Comparison of ENCODE assay signal across 13 cellular contexts in genomic region chr2:135980450-135981080, GRCh38. TPM values are rescaled to one million over a fixed set of nuclear protein-coding genes. Genes with fewer than 3 reads are reported as not detected.
DNase-seq lines count a peak whose midpoint lies in the region; ATAC-seq and TF ChIP-seq lines count a peak whose summit lies in the region.
"Had no signal": no experiment of that assay in that cellular context is flagged by ENCODE, and none has a peak within 500 bp of the region (broad histone marks: within the 10 kb centered on the region; RNA-seq: fewer than 3 reads in every experiment).

No MANE protein-coding gene starts in this region.

- H3K79me2 ChIP-seq in Loucy (ENCODE audit: insufficient read depth, low read length), result peaks cover 80% of the 10 kb centered on the region

- peak overlapping the region; percentile 25 for H3K4me3 Mint-ChIP-seq in T-helper 1 cell treated with Interleukin-12 subunit alpha and Interleukin-12 subunit beta and Interleukin-4 antibody, amounts not matched to agents 30 μg/mL and 1 μg/mL, for 36 hours
- H3K4me3 Mint-ChIP-seq in activated T-helper 17 cell treated with anti-CD3 and anti-CD28 coated beads, Interleukin-2, amount 50 U/mL, for 72 hours, result peak overlapping the region; percentile 97
- H3K4me3 Mint-ChIP-seq in neural crest cell, result no peak overlapping the region
- H3K4me3 Mint-ChIP-seq in glutamatergic neuron (ENCODE audit: unreplicated experiment), result no peak overlapping the region

- H3K4me1 Mint-ChIP-seq in T-helper 1 cell treated with Interleukin-12 subunit alpha and Interleukin-12 subunit beta and Interleukin-4 antibody, amounts not matched to agents 30 μg/mL and 1 μg/mL, for 36 hours (ENCODE audit: low read depth), result peaks cover 45% of the 10 kb centered on the region
- H3K4me1 Mint-ChIP-seq in activated T-helper 17 cell treated with anti-CD3 and anti-CD28 coated beads, Interleukin-2, amount 50 U/mL, for 72 hours, result peaks cover 43% of the 10 kb centered on the region
- H3K4me1 Mint-ChIP-seq in neural crest cell (peaks cover 15% of the 10 kb centered on the region), glutamatergic neuron (ENCODE audit: low read depth, unreplicated experiment) (peaks cover 10% of the 10 kb centered on the region)

- H3K4me2 ChIP-seq in Loucy (ENCODE audit: low read depth, low read length, poor library complexity, severe bottlenecking), result peak overlapping the region; percentile 66
- H3K4me2 ChIP-seq: KMS-11 had no signal

- TF ChIP-seq CTCF in Loucy (conservative IDR thresholded peaks at IDR 0.05; ENCODE audit: low read length) (no peak), neural crest cell (conservative IDR thresholded peaks at IDR 0.05) (no peak), glutamatergic neuron (IDR thresholded peaks at IDR 0.05; ENCODE audit: partially characterized antibody, unreplicated experiment) (no peak)

- no peak overlapping the region for H2AFZ ChIP-seq in Loucy (ENCODE audit: low read length)

- H3K9ac ChIP-seq in Loucy (ENCODE audit: low read depth, low read length, poor library complexity, severe bottlenecking), result peak overlapping the region; percentile 26
- H3K9ac ChIP-seq: KMS-11 had no signal

- H4K20me1 ChIP-seq in Loucy (ENCODE audit: insufficient read depth, low read length, poor library complexity, severe bottlenecking), result peaks cover 12% of the 10 kb centered on the region

- H3K27me3 ChIP-seq in Loucy (ENCODE audit: insufficient read depth, low read length, poor library complexity, severe bottlenecking), result no peaks in the 10 kb centered on the region

- H3K36me3 Mint-ChIP-seq in T-helper 1 cell treated with Interleukin-12 subunit alpha and Interleukin-12 subunit beta and Interleukin-4 antibody, amounts not matched to agents 30 μg/mL and 1 μg/mL, for 36 hours (ENCODE audit: low read depth), result peaks cover 55% of the 10 kb centered on the region
- H3K36me3 Mint-ChIP-seq in activated T-helper 17 cell treated with anti-CD3 and anti-CD28 coated beads, Interleukin-2, amount 50 U/mL, for 72 hours (ENCODE audit: low read depth), result peaks cover 100% of the 10 kb centered on the region
- peaks cover 7% of the 10 kb centered on the region for H3K36me3 Mint-ChIP-seq in neural crest cell (ENCODE audit: low read depth)
- H3K36me3 Mint-ChIP-seq in glutamatergic neuron (ENCODE audit: unreplicated experiment), result no peaks in the 10 kb centered on the region

- no peaks in the 10 kb centered on the region for H3K27me3 Mint-ChIP-seq in T-helper 1 cell treated with Interleukin-12 subunit alpha and Interleukin-12 subunit beta and Interleukin-4 antibody, amounts not matched to agents 30 μg/mL and 1 μg/mL, for 36 hours (ENCODE audit: low read depth)
- no peaks in the 10 kb centered on the region for H3K27me3 Mint-ChIP-seq in activated T-helper 17 cell treated with anti-CD3 and anti-CD28 coated beads, Interleukin-2, amount 50 U/mL, for 72 hours
- H3K27me3 Mint-ChIP-seq in neural crest cell (ENCODE audit: low read depth) (no peaks in the 10 kb centered on the region), glutamatergic neuron (ENCODE audit: unreplicated experiment) (no peaks in the 10 kb centered on the region)

- peak; percentile 8 for ATAC-seq in activated T-helper 17 cell treated with anti-CD3 and anti-CD28 coated beads, Interleukin-2, amount 50 U/mL, for 72 hours (replicated peaks)
- ATAC-seq in GM18873 (IDR thresholded peaks at IDR 0.05; ENCODE audit: low FRiP score, unreplicated experiment) (no peak), HG02588 (IDR thresholded peaks at IDR 0.05; ENCODE audit: unreplicated experiment) (no peak)
- ATAC-seq: esophagus mucosa, right cardiac atrium had no signal

- H3K9me2 ChIP-seq in Loucy (replicated peaks; ENCODE audit: low read depth, low read length), result no peaks in the 10 kb centered on the region

- H3F3A ChIP-seq in Loucy (ENCODE audit: low read depth), result peaks cover 11% of the 10 kb centered on the region; the same call in 1 of the 2 replicates

- H3K9me3 ChIP-seq in Loucy (ENCODE audit: insufficient read depth, low read depth, low read length), result no peaks in the 10 kb centered on the region

- H3K27ac Mint-ChIP-seq in T-helper 1 cell treated with Interleukin-12 subunit alpha and Interleukin-12 subunit beta and Interleukin-4 antibody, amounts not matched to agents 30 μg/mL and 1 μg/mL, for 36 hours, result peak overlapping the region; percentile 52
- peak overlapping the region; percentile 71 for H3K27ac Mint-ChIP-seq in activated T-helper 17 cell treated with anti-CD3 and anti-CD28 coated beads, Interleukin-2, amount 50 U/mL, for 72 hours
- H3K27ac Mint-ChIP-seq in neural crest cell (ENCODE audit: unreplicated experiment) (peak overlapping the region; percentile 38), glutamatergic neuron (ENCODE audit: unreplicated experiment) (no peak overlapping the region)

- peaks cover 64% of the 10 kb centered on the region for H3K4me1 ChIP-seq in Loucy (ENCODE audit: insufficient read depth, low read length, poor library complexity, severe bottlenecking)

- H3K4me3 ChIP-seq in Loucy (ENCODE audit: low read length, poor library complexity, severe bottlenecking), result peak overlapping the region; percentile 53

- H3K9me3 Mint-ChIP-seq in T-helper 1 cell treated with Interleukin-12 subunit alpha and Interleukin-12 subunit beta and Interleukin-4 antibody, amounts not matched to agents 30 μg/mL and 1 μg/mL, for 36 hours, result no peaks in the 10 kb centered on the region
- no peaks in the 10 kb centered on the region for H3K9me3 Mint-ChIP-seq in activated T-helper 17 cell treated with anti-CD3 and anti-CD28 coated beads, Interleukin-2, amount 50 U/mL, for 72 hours
- H3K9me3 Mint-ChIP-seq in neural crest cell (no peaks in the 10 kb centered on the region), glutamatergic neuron (ENCODE audit: unreplicated experiment) (peaks cover 4% of the 10 kb centered on the region)

- DNase-seq in T-helper 1 cell (no peak), neural crest cell (ENCODE audit: low read depth, low spot score) (no peak), glutamatergic neuron (no peak)
- DNase-seq: activated gamma-delta T cell treated with Interleukin-2 at 50 U/mL for 16 hours, DMS 273 treated with DMSO at 0.1 percent for 48 hours, right cardiac atrium had no signal

- peaks cover 20% of the 10 kb centered on the region for H3K36me3 ChIP-seq in Loucy (ENCODE audit: insufficient read depth, low read length)

RNA-seq across cellular contexts. Expression of gene DARS1, which starts 4.9 kb away (rescaled TPM):
- total RNA-seq in activated T-helper 17 cell treated with anti-CD3 and anti-CD28 coated beads, Interleukin-2, amount 50 U/mL, for 72 hours, result 100 to 1,000 TPM; 170 to 262 TPM
- total RNA-seq in neural crest cell (73.8 and 91.1 TPM in 2 replicates), glutamatergic neuron (ENCODE audit: unreplicated experiment) (41.0 TPM)

Comparison
In these comparisons a context has a peak if more than half of its experiments do, and no peak if none do; other contexts are left out.
1. H3K4me3 Mint-ChIP-seq: peak in T-helper 1 cell treated with Interleukin-12 subunit alpha and Interleukin-12 subunit beta and Interleukin-4 antibody, amounts not matched to agents 30 μg/mL and 1 μg/mL, for 36 hours (single experiment) and activated T-helper 17 cell treated with anti-CD3 and anti-CD28 coated beads, Interleukin-2, amount 50 U/mL, for 72 hours (single experiment); none in neural crest cell (single experiment) and glutamatergic neuron (single experiment).